8 cellular contexts compared by ENCODE assay signal in genomic region chr12:92702754-92703679, GRCh38. TPM values are rescaled to one million over a fixed set of nuclear protein-coding genes. Genes with fewer than 3 reads are reported as not detected.
DNase-seq lines count a peak whose midpoint lies in the region; ATAC-seq and TF ChIP-seq lines count a peak whose summit lies in the region.

A gene with protein sequence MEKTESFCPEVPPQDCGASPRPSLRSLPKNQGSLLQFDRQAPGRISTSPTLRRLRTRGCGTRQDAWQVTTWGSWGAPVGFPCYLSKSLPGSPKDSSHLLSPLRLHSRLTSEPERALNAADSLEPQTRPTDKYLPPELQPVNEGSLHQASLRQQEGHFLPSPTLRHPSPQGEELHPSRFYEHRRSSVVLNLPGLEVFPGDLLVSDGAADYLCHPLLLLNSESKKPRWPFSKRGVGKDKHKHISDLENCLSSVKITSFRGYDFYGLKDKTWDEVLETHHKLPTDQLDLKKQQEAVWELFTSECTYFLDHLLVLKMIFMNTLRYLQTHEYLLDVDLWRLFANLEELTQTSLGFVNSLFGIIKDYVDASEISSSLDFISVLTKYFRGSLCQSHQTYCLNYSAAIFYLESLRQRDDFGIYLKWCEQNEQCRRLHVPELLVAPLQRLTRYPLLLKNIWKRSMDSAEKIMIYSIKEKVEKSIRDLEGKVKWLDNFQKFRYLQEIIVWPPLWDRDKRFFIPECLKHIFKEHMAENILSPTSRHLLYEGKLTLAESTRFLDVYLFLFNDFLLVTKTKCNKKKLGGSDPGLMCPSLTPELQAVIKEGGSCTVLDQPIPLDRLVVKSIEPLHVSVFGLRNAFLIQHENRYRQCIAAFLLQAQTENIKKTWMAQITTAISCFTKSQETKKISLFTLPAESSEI (plus strand): TSS chr12:92702989. CDS start chr12:92706632, 3,643 bp downstream.

- DNase-seq in activated naive CD4-positive, alpha-beta T cell treated with anti-CD3 and anti-CD28 coated beads for 36 hours, result peak; percentile 26
- no peak for DNase-seq in activated naive CD4-positive, alpha-beta T cell treated with Interleukin-2 at 50 U/mL for 16 hours
- DNase-seq in activated naive CD8-positive, alpha-beta T cell treated with anti-CD3 and anti-CD28 coated beads, Interleukin-2, amount 50 U/mL, for 24 hours, result no peak
- DNase-seq in transverse colon (peak; percentile 37), SK-N-DZ (ENCODE audit: low spot score) (no peak), immature natural killer cell (no peak)
- no peak for DNase-seq in activated T-helper 2 cell treated with anti-CD3 and anti-CD28 coated beads, Interferon-gamma antibody, Interleukin-2, Interleukin-4, amounts not matched to agents 10 μg/mL and 5 μg/mL and 100 μg/mL, durations not matched to agents 14 hours and 24 hours and 36 hours (ENCODE audit: low spot score)

- no peak within 1 kb of the TSS for H3K4me3 Mint-ChIP-seq in activated naive CD4-positive, alpha-beta T cell treated with anti-CD3 and anti-CD28 coated beads for 36 hours
- no peak within 1 kb of the TSS for H3K4me3 Mint-ChIP-seq in activated naive CD8-positive, alpha-beta T cell treated with anti-CD3 and anti-CD28 coated beads, Interleukin-2, amount 50 U/mL, for 24 hours
- H3K4me3 Mint-ChIP-seq in activated T-helper 2 cell treated with anti-CD3 and anti-CD28 coated beads, Interferon-gamma antibody, Interleukin-2, Interleukin-4, amounts not matched to agents 10 μg/mL and 5 μg/mL and 100 μg/mL, durations not matched to agents 14 hours and 24 hours and 36 hours (ENCODE audit: low read depth), result no peak within 1 kb of the TSS
- H3K4me3 Mint-ChIP-seq in immature natural killer cell, result no peak within 1 kb of the TSS

- CTCF ChIA-PET in activated naive CD4-positive, alpha-beta T cell treated with anti-CD3 and anti-CD28 coated beads for 36 hours (lab: Charles Lee), result interaction anchor here (0.5 to 1.0 kb wide), 2 partner anchors 92 to 207 kb away, joined by 3 read pairs; no protein-coding TSS in a partner anchor

- H3K27ac Mint-ChIP-seq in activated naive CD4-positive, alpha-beta T cell treated with anti-CD3 and anti-CD28 coated beads for 36 hours, result no peak within 1 kb of the TSS
- no peak within 1 kb of the TSS for H3K27ac Mint-ChIP-seq in activated naive CD8-positive, alpha-beta T cell treated with anti-CD3 and anti-CD28 coated beads, Interleukin-2, amount 50 U/mL, for 24 hours
- no peak within 1 kb of the TSS for H3K27ac Mint-ChIP-seq in activated T-helper 2 cell treated with anti-CD3 and anti-CD28 coated beads, Interferon-gamma antibody, Interleukin-2, Interleukin-4, amounts not matched to agents 10 μg/mL and 5 μg/mL and 100 μg/mL, durations not matched to agents 14 hours and 24 hours and 36 hours
- no peak within 1 kb of the TSS for H3K27ac Mint-ChIP-seq in immature natural killer cell

- peak within 1 kb of the TSS in 3 of 4 donors; percentile 35 to 55 (median 45) for H3K4me3 ChIP-seq in transverse colon

- H3K4me1 ChIP-seq in transverse colon, result peaks cover 0 to 10% (median 0%) of the 10 kb centered on the region in 4 donors

- no peaks in the 10 kb centered on the region for H3K36me3 Mint-ChIP-seq in activated naive CD4-positive, alpha-beta T cell treated with anti-CD3 and anti-CD28 coated beads for 36 hours (ENCODE audit: low read depth)
- H3K36me3 Mint-ChIP-seq in activated naive CD8-positive, alpha-beta T cell treated with anti-CD3 and anti-CD28 coated beads, Interleukin-2, amount 50 U/mL, for 24 hours (ENCODE audit: low read depth), result no peaks in the 10 kb centered on the region
- H3K36me3 Mint-ChIP-seq in activated T-helper 2 cell treated with anti-CD3 and anti-CD28 coated beads, Interferon-gamma antibody, Interleukin-2, Interleukin-4, amounts not matched to agents 10 μg/mL and 5 μg/mL and 100 μg/mL, durations not matched to agents 14 hours and 24 hours and 36 hours (ENCODE audit: low read depth), result no peaks in the 10 kb centered on the region
- no peaks in the 10 kb centered on the region for H3K36me3 Mint-ChIP-seq in immature natural killer cell

- intact Hi-C loops in activated naive CD4-positive, alpha-beta T cell treated with anti-CD3 and anti-CD28 coated beads for 36 hours (cut with micrococcal nuclease), result loop anchor here (2.0 kb wide), 1 partner anchor 200 kb away; no protein-coding TSS in a partner anchor
- intact Hi-C loops in transverse colon (cut with DNase I; ENCODE audit: low total_unique reads), result no loop called here
- intact Hi-C loops in activated T-helper 2 cell treated with anti-CD3 and anti-CD28 coated beads, Interferon-gamma antibody, Interleukin-2, Interleukin-4, amounts not matched to agents 10 μg/mL and 5 μg/mL and 100 μg/mL, durations not matched to agents 14 hours and 24 hours and 36 hours (cut with micrococcal nuclease), result no loop called here

- H3K27ac ChIP-seq in transverse colon, result peak within 1 kb of the TSS; percentile 77 to 87 (median 84)

- ATAC-seq in HG03039 (IDR thresholded peaks at IDR 0.05; ENCODE audit: unreplicated experiment), result peak; percentile 84
- ATAC-seq in activated naive CD8-positive, alpha-beta T cell treated with anti-CD3 and anti-CD28 coated beads, Interleukin-2, amount 50 U/mL, for 24 hours, result peak; percentile 60

- WGBS in transverse colon (ENCODE audit: low coverage in 1 of 2), 2 donors, result 52 to 55% methylated on average over 2 to 8 of the region's 8 CpGs

- H3K9me3 ChIP-seq in transverse colon, result no peaks in the 10 kb centered on the region

- no peaks in the 10 kb centered on the region for H3K27me3 ChIP-seq in transverse colon

- TF ChIP-seq CTCF in transverse colon (IDR thresholded peaks at IDR 0.05), result no peak

- H3K9me3 Mint-ChIP-seq in activated naive CD4-positive, alpha-beta T cell treated with anti-CD3 and anti-CD28 coated beads for 36 hours, result no peaks in the 10 kb centered on the region
- peaks cover under 1% of the 10 kb centered on the region for H3K9me3 Mint-ChIP-seq in activated naive CD8-positive, alpha-beta T cell treated with anti-CD3 and anti-CD28 coated beads, Interleukin-2, amount 50 U/mL, for 24 hours
- peaks cover 5% of the 10 kb centered on the region for H3K9me3 Mint-ChIP-seq in activated T-helper 2 cell treated with anti-CD3 and anti-CD28 coated beads, Interferon-gamma antibody, Interleukin-2, Interleukin-4, amounts not matched to agents 10 μg/mL and 5 μg/mL and 100 μg/mL, durations not matched to agents 14 hours and 24 hours and 36 hours
- H3K9me3 Mint-ChIP-seq in immature natural killer cell, result no peaks in the 10 kb centered on the region

- no peaks in the 10 kb centered on the region for H3K27me3 Mint-ChIP-seq in activated naive CD4-positive, alpha-beta T cell treated with anti-CD3 and anti-CD28 coated beads for 36 hours (ENCODE audit: low read depth)
- H3K27me3 Mint-ChIP-seq in activated naive CD8-positive, alpha-beta T cell treated with anti-CD3 and anti-CD28 coated beads, Interleukin-2, amount 50 U/mL, for 24 hours, result no peaks in the 10 kb centered on the region
- H3K27me3 Mint-ChIP-seq in activated T-helper 2 cell treated with anti-CD3 and anti-CD28 coated beads, Interferon-gamma antibody, Interleukin-2, Interleukin-4, amounts not matched to agents 10 μg/mL and 5 μg/mL and 100 μg/mL, durations not matched to agents 14 hours and 24 hours and 36 hours (ENCODE audit: low read depth), result no peaks in the 10 kb centered on the region
- peaks cover 0 to 3% (median 2%) of the 10 kb centered on the region in 3 donors for H3K27me3 Mint-ChIP-seq in immature natural killer cell (ENCODE audit: low read depth in 3 of 3)

- in situ Hi-C loops in transverse colon (cut with MboI; ENCODE audit: low pct_ligation_motif_present in 1 of 4, low pct_unique_long_range_greater_than_20kb in 1 of 4, low sequenced_read_pairs in 3 of 4), result no loop called here

- H3K4me1 Mint-ChIP-seq in activated naive CD4-positive, alpha-beta T cell treated with anti-CD3 and anti-CD28 coated beads for 36 hours (ENCODE audit: low read depth), result peaks cover 21% of the 10 kb centered on the region
- H3K4me1 Mint-ChIP-seq in activated naive CD8-positive, alpha-beta T cell treated with anti-CD3 and anti-CD28 coated beads, Interleukin-2, amount 50 U/mL, for 24 hours, result peaks cover 12% of the 10 kb centered on the region
- peaks cover 5% of the 10 kb centered on the region for H3K4me1 Mint-ChIP-seq in activated T-helper 2 cell treated with anti-CD3 and anti-CD28 coated beads, Interferon-gamma antibody, Interleukin-2, Interleukin-4, amounts not matched to agents 10 μg/mL and 5 μg/mL and 100 μg/mL, durations not matched to agents 14 hours and 24 hours and 36 hours (ENCODE audit: low read depth)
- peaks cover 9 to 14% of the 10 kb centered on the region in 2 donors for H3K4me1 Mint-ChIP-seq in immature natural killer cell

- no peaks in the 10 kb centered on the region for H3K36me3 ChIP-seq in transverse colon

- TF ChIP-seq POLR2A in transverse colon (IDR thresholded peaks at IDR 0.05), result no peak

- TF ChIP-seq EP300 in transverse colon (IDR thresholded peaks at IDR 0.05; ENCODE audit: low read depth), result no peak

RNA-seq across cellular contexts. Expression of the gene that starts here (rescaled TPM):
- not detected for total RNA-seq in activated naive CD4-positive, alpha-beta T cell treated with anti-CD3 and anti-CD28 coated beads for 36 hours
- total RNA-seq in transverse colon, result 1 to 10 TPM; 2.5 to 8.6 (median 4.3) TPM
- polyA plus RNA-seq in SK-N-DZ (2014; cell fraction: cytosol; rRNA removed), result not detected in 2 replicates
- polyA plus RNA-seq in SK-N-DZ (2014; cell fraction: nucleus; rRNA removed), result not detected in 2 replicates
- not detected in 2 replicates for total RNA-seq in activated T-helper 2 cell treated with anti-CD3 and anti-CD28 coated beads, Interferon-gamma antibody, Interleukin-2, Interleukin-4, amounts not matched to agents 10 μg/mL and 5 μg/mL and 100 μg/mL, durations not matched to agents 14 hours and 24 hours and 36 hours
- not detected for polyA plus RNA-seq in immature natural killer cell

Comparison
In these comparisons a context has a peak if more than half of its experiments do, and no peak if none do; other contexts are left out.
1. Peak in DNase-seq in activated naive CD4-positive, alpha-beta T cell treated with anti-CD3 and anti-CD28 coated beads for 36 hours; RNA of the gene not detected or under 1 TPM.